In the genomic region with DNA sequence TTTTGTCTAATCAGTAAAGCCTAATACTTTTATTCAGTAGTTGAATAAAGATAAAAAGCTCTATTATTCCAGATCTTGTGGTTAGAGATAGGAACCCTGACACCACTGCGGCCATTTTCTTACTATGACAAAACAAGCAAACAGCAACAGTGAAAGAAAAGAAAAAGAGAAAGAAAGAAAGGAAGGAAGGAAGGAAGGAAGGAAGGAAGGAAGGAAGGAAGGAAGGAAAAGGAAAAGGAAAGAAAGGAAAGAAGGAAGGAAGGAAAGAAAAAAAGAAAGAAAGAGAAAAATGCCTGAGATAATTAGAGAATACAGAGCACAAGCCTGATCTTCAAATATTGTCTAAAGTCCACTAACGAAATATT, we compare ENCODE assay signal across 15 cellular contexts.
A peak's percentile ranks its signal among the peaks of the same experiment; 100 is the strongest.
DNase-seq lines count a peak whose midpoint lies in the region; ATAC-seq, FAIRE-seq and TF ChIP-seq lines count a peak whose summit lies in the region.
"Had no signal": no experiment of that assay in that cellular context is flagged by ENCODE, and none has a peak within 500 bp of the region (broad histone marks: within the 10 kb centered on the region; RNA-seq: fewer than 3 reads in every experiment).

No MANE protein-coding gene starts in this region.

- dilution Hi-C loops in endothelial cell of umbilical vein (cut with MboI; ENCODE audit: extremely low pct_ligation_motif_present, low sequenced_read_pairs): no loop called here

- H3K4me1 Mint-ChIP-seq in activated CD4-positive, alpha-beta T cell treated with anti-CD3 and anti-CD28 coated beads, Interleukin-2, amount 10 ng/mL, durations not matched to agents 7 days and 5 days: peaks cover 16% of the 10 kb centered on the region

- no peak overlapping the region for H3K4me2 ChIP-seq in endothelial cell of umbilical vein (ENCODE audit: insufficient read depth, low read length)
- H3K4me2 ChIP-seq in smooth muscle cell: peak overlapping the region; percentile 75

- peak overlapping the region; percentile 74 for H3K27ac Mint-ChIP-seq in activated CD4-positive, alpha-beta T cell treated with anti-CD3 and anti-CD28 coated beads, Interleukin-2, amount 10 ng/mL, durations not matched to agents 7 days and 5 days

- H3K79me2 ChIP-seq in endothelial cell of umbilical vein (ENCODE audit: control insufficient read depth, insufficient read depth, low read length): no peaks in the 10 kb centered on the region
- no peaks in the 10 kb centered on the region for H3K79me2 ChIP-seq in smooth muscle cell (ENCODE audit: low read depth)

- peaks cover 4% of the 10 kb centered on the region for H3K9me3 Mint-ChIP-seq in activated CD4-positive, alpha-beta T cell treated with anti-CD3 and anti-CD28 coated beads, Interleukin-2, amount 10 ng/mL, durations not matched to agents 7 days and 5 days
- H3K9me3 Mint-ChIP-seq: neural crest cell had no signal

- ATAC-seq in RWPE2 (ENCODE audit: low read depth): no peak
- ATAC-seq in GM19463 (IDR thresholded peaks at IDR 0.05; ENCODE audit: unreplicated experiment): no peak

- TF ChIP-seq CTCF in RWPE2 (IDR thresholded peaks at IDR 0.05; ENCODE audit: poor library complexity, severe bottlenecking) (no peak), endothelial cell of umbilical vein (IDR thresholded peaks at IDR 0.05; ENCODE audit: extremely low read depth in 1 of 2, insufficient read depth in 1 of 2, low read depth in 1 of 2, low read length in 2 of 2) (no peak), smooth muscle cell (IDR thresholded peaks at IDR 0.05; ENCODE audit: borderline replicate concordance, insufficient read depth, poor library complexity, severe bottlenecking) (no peak)

- H3K4me3 ChIP-seq in RWPE2 (ENCODE audit: severe bottlenecking) (no peak overlapping the region), endothelial cell of umbilical vein (replicated peaks in 1 of 3; ENCODE audit: insufficient read depth in 1 of 3, low read depth in 1 of 3, low read length in 3 of 3) (no peak overlapping the region), smooth muscle cell (no peak overlapping the region)

- H3K27ac ChIP-seq in RWPE2 (ENCODE audit: poor library complexity, severe bottlenecking) (peak overlapping the region; percentile 73), endothelial cell of umbilical vein (ENCODE audit: insufficient read depth, low read depth, low read length) (peak overlapping the region; percentile 11), smooth muscle cell (ENCODE audit: low read depth) (peak overlapping the region; percentile 91)

- no peak for DNase-seq in activated CD4-positive, alpha-beta T cell treated with anti-CD3 and anti-CD28 coated beads, Interleukin-2, amount 10 ng/mL, durations not matched to agents 7 days and 5 days
- DNase-seq in activated CD4-positive, alpha-beta T cell treated with anti-CD3 and anti-CD28 coated beads for 4 hours: no peak
- DNase-seq in RWPE2 (ENCODE audit: low spot score) (no peak), endothelial cell of umbilical vein (ENCODE audit: low read depth, low spot score) (no peak), smooth muscle cell (lab: John Stamatoyannopoulos, UW; ENCODE audit: unreplicated experiment) (no peak), NOMO-1 treated with dmso at 0.1 percent for 144 hours (lab: John Stamatoyannopoulos, UW; ENCODE audit: unreplicated experiment) (no peak), AG20443 (ENCODE audit: low spot score) (no peak)
- DNase-seq: 8988T, cerebellar nuclear complex, hippocampal formation, left ventricle myocardium superior, NCI-H526 had no signal

- H3K4me1 ChIP-seq in RWPE2 (ENCODE audit: insufficient read depth, poor library complexity, severe bottlenecking) (peaks cover 20% of the 10 kb centered on the region), endothelial cell of umbilical vein (ENCODE audit: control insufficient read depth, extremely low read depth, insufficient read depth, low read length) (peaks cover 11% of the 10 kb centered on the region), smooth muscle cell (ENCODE audit: low read depth) (peaks cover 34% of the 10 kb centered on the region)

- no peak for FAIRE-seq in endothelial cell of umbilical vein (lab: Jason Lieb, UNC)
- FAIRE-seq: GM18507 had no signal

- H3K4me3 Mint-ChIP-seq in activated CD4-positive, alpha-beta T cell treated with anti-CD3 and anti-CD28 coated beads, Interleukin-2, amount 10 ng/mL, durations not matched to agents 7 days and 5 days: no peak overlapping the region
- H3K4me3 Mint-ChIP-seq: neural crest cell had no signal

- whole genome bisulfite sequencing in smooth muscle cell (ENCODE audit: low lambda C conversion rate): 72% methylated on average over 2 of the region's 2 CpGs

- no TSS peak for BruUV-seq in endothelial cell of umbilical vein (replicated peaks; lab: Mats Ljungman, UMichigan)

- CTCF ChIA-PET in activated CD4-positive, alpha-beta T cell treated with anti-CD3 and anti-CD28 coated beads, Interleukin-2, amount 10 ng/mL, durations not matched to agents 7 days and 5 days (lab: Charles Lee): no interaction called here
- CTCF ChIA-PET in endothelial cell of umbilical vein (lab: Charles Lee): interaction anchor here (1.2 kb wide), 1 partner anchor 107 kb away, joined by 3 read pairs; no protein-coding TSS in a partner anchor

- no peaks in the 10 kb centered on the region for H3K27me3 ChIP-seq in RWPE2 (ENCODE audit: insufficient read depth, poor library complexity, severe bottlenecking)
- H3K27me3 ChIP-seq in endothelial cell of umbilical vein (ENCODE audit: control insufficient read depth in 2 of 2, insufficient read depth in 2 of 2, low read length in 2 of 2): no peaks in the 10 kb centered on the region
- no peaks in the 10 kb centered on the region for H3K27me3 ChIP-seq in smooth muscle cell (ENCODE audit: low read depth)

- H3K36me3 Mint-ChIP-seq in activated CD4-positive, alpha-beta T cell treated with anti-CD3 and anti-CD28 coated beads, Interleukin-2, amount 10 ng/mL, durations not matched to agents 7 days and 5 days (ENCODE audit: low read depth): no peaks in the 10 kb centered on the region

- H3K36me3 ChIP-seq in RWPE2 (ENCODE audit: low read depth) (0 out of 2 replicates have a peak, but pooled peaks cover 3% of the 10 kb centered on the region), endothelial cell of umbilical vein (ENCODE audit: control insufficient read depth in 2 of 2, extremely low read depth in 1 of 2, insufficient read depth in 2 of 2, low read length in 2 of 2) (no peaks in the 10 kb centered on the region), smooth muscle cell (ENCODE audit: low read depth) (no peaks in the 10 kb centered on the region)

- peaks cover 7% of the 10 kb centered on the region for H3F3A ChIP-seq in smooth muscle cell (ENCODE audit: low read depth)

- intact Hi-C loops in endothelial cell of umbilical vein (cut with micrococcal nuclease): no loop called here

- no peak for TF ChIP-seq POLR2A in endothelial cell of umbilical vein (IDR thresholded peaks at IDR 0.05; ENCODE audit: low read depth, low read length)

- H3K9ac ChIP-seq in endothelial cell of umbilical vein (replicated peaks; ENCODE audit: extremely low read depth, insufficient read depth, low read length) (no peak overlapping the region), smooth muscle cell (ENCODE audit: low read depth) (peak overlapping the region; percentile 31)

- H3K9me3 ChIP-seq in RWPE2 (ENCODE audit: severe bottlenecking) (no peaks in the 10 kb centered on the region), endothelial cell of umbilical vein (replicated peaks; ENCODE audit: control insufficient read depth, insufficient read depth, low read length) (no peaks in the 10 kb centered on the region), smooth muscle cell (replicated peaks; ENCODE audit: low read depth) (no peaks in the 10 kb centered on the region)

- H4K20me1 ChIP-seq in endothelial cell of umbilical vein (replicated peaks; ENCODE audit: control insufficient read depth, extremely low read depth, insufficient read depth, low read length) (no peaks in the 10 kb centered on the region), smooth muscle cell (ENCODE audit: low read depth) (no peaks in the 10 kb centered on the region)

- no peak overlapping the region for H2AFZ ChIP-seq in endothelial cell of umbilical vein (ENCODE audit: low read depth, low read length)
- H2AFZ ChIP-seq in smooth muscle cell (ENCODE audit: low read depth): peak overlapping the region; percentile 41

- H3K27me3 Mint-ChIP-seq in activated CD4-positive, alpha-beta T cell treated with anti-CD3 and anti-CD28 coated beads, Interleukin-2, amount 10 ng/mL, durations not matched to agents 7 days and 5 days: no peaks in the 10 kb centered on the region

- POLR2A ChIA-PET in activated CD4-positive, alpha-beta T cell treated with anti-CD3 and anti-CD28 coated beads, Interleukin-2, amount 10 ng/mL, durations not matched to agents 7 days and 5 days (lab: Charles Lee): no interaction called here
- POLR2A ChIA-PET in endothelial cell of umbilical vein (lab: Charles Lee): interaction anchor here (0.7 kb wide), 1 partner anchor 1829 kb away, joined by 3 read pairs; no protein-coding TSS in a partner anchor

- no peaks in the 10 kb centered on the region for H3K9me1 ChIP-seq in endothelial cell of umbilical vein (replicated peaks; ENCODE audit: control insufficient read depth, extremely low read depth, insufficient read depth, low read length)

TF ChIP-seq in endothelial cell of umbilical vein, 7 proteins besides CTCF, POLR2A, EP300 and RAD21:
- TF ChIP-seq JUN (IDR thresholded peaks at IDR 0.05; ENCODE audit: borderline replicate concordance, insufficient read depth, insufficient read length, low read depth) (no peak), MYC (IDR thresholded peaks at IDR 0.05; ENCODE audit: low read depth, low read length) (no peak), POLR2AphosphoS5 (IDR thresholded peaks at IDR 0.05; ENCODE audit: insufficient read depth, low read depth, low read length) (no peak), GATA2 (IDR thresholded peaks at IDR 0.05; ENCODE audit: insufficient read depth, insufficient read length, low read depth, low read length) (no peak), EZH2 (IDR thresholded peaks at IDR 0.05; ENCODE audit: borderline replicate concordance, low read depth, low read length, severe bottlenecking) (no peak), FOS (IDR thresholded peaks at IDR 0.05; ENCODE audit: borderline replicate concordance, insufficient read depth, low read length) (no peak)
- TF ChIP-seq, protein P1, sequence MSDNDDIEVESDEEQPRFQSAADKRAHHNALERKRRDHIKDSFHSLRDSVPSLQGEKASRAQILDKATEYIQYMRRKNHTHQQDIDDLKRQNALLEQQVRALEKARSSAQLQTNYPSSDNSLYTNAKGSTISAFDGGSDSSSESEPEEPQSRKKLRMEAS (IDR thresholded peaks at IDR 0.05; ENCODE audit: insufficient read depth, insufficient read length): no peak

Comparison
In these comparisons a context has a peak if more than half of its experiments do, and no peak if none do; other contexts are left out.
1. H3K27ac ChIP-seq: peak in every context shown above with its lines; median percentile 91 in smooth muscle cell; 73 in RWPE2; 11 in endothelial cell of umbilical vein.